Comparison of ENCODE assay signal across 8 cellular contexts in the genomic region with DNA sequence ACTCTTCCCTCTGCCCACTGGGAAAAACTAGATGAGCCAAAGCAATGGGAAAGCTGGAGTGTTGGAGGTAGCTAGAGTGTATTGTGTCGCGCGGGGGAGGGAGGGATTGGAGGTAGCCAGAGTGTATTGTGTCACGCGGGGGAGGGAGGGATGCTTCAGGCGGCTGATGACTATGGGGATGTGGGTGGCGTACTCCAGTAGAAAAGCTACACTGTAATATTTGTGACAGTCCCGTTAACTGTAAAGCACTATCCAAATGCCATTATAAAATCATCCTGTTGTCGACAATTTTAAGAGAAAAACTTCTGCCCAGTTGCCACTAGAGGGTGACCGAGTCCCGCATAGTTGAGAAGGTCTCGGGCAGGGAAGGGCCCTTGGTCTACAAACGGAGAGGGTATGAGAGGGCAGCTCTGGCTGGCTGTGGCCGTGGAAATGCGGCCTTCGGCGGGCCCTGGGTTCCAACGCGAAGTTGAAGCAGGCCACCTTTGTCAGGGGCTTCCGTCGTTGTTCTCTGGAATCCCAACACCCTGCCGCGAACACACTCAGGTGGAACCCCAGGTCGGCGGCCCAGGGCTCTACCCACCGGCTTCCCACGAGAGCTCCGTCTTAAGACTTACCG. TPM values are rescaled to one million over a fixed set of nuclear protein-coding genes. Genes with fewer than 3 reads are reported as not detected.
DNase-seq lines count a peak whose midpoint lies in the region; ATAC-seq and TF ChIP-seq lines count a peak whose summit lies in the region.

No MANE protein-coding gene starts in this region.

- H3K27ac ChIP-seq in OCI-LY1 (ENCODE audit: low read depth, low read length, poor library complexity, severe bottlenecking) (no peak overlapping the region), esophagus muscularis mucosa (replicated peaks in 1 of 4) (no peak overlapping the region)

- H3K36me3 ChIP-seq in OCI-LY1 (ENCODE audit: insufficient read depth, low read length) (no peaks in the 10 kb centered on the region), esophagus muscularis mucosa (no peaks in the 10 kb centered on the region)

- no peaks in the 10 kb centered on the region for H3F3A ChIP-seq in OCI-LY1 (ENCODE audit: insufficient read depth, low read length)

- peaks cover 18 to 19% of the 10 kb centered on the region in 2 donors for H3K27me3 Mint-ChIP-seq in natural killer cell (ENCODE audit: low read depth in 2 of 2)
- peaks cover 29% of the 10 kb centered on the region for H3K27me3 Mint-ChIP-seq in stimulated activated memory B cell treated with anti-CD40 and anti-IgM and Interleukin-4, amounts not matched to agents 10 μg/mL and 1 μg/mL and 100 μg/mL, for 72 hours

- no peak for TF ChIP-seq EP300 in esophagus muscularis mucosa (IDR thresholded peaks at IDR 0.05)

- H3K4me1 Mint-ChIP-seq in natural killer cell, result no peaks in the 10 kb centered on the region
- no peaks in the 10 kb centered on the region for H3K4me1 Mint-ChIP-seq in stimulated activated memory B cell treated with anti-CD40 and anti-IgM and Interleukin-4, amounts not matched to agents 10 μg/mL and 1 μg/mL and 100 μg/mL, for 72 hours

- H4K20me1 ChIP-seq in OCI-LY1 (ENCODE audit: insufficient read depth, low read length), result no peaks in the 10 kb centered on the region

- no peak overlapping the region for H3K9ac ChIP-seq in OCI-LY1 (ENCODE audit: low read length)

- no peak overlapping the region for H3K27ac Mint-ChIP-seq in natural killer cell
- no peak overlapping the region for H3K27ac Mint-ChIP-seq in stimulated activated memory B cell treated with anti-CD40 and anti-IgM and Interleukin-4, amounts not matched to agents 10 μg/mL and 1 μg/mL and 100 μg/mL, for 72 hours

- TF ChIP-seq POLR2A in esophagus muscularis mucosa (IDR thresholded peaks at IDR 0.05; ENCODE audit: low read depth), result no peak

- intact Hi-C loops in esophagus muscularis mucosa (cut with DNase I) (loop anchor here (2.0 to 5.0 kb wide), 2 partner anchors 144 to 275 kb away; a partner anchor contains a TSS), natural killer cell (cut with micrococcal nuclease) (loop anchor here (1.0 kb wide), 3 partner anchors 144 to 277 kb away; no protein-coding TSS in a partner anchor)

- no peaks in the 10 kb centered on the region for H3K36me3 Mint-ChIP-seq in natural killer cell
- H3K36me3 Mint-ChIP-seq in stimulated activated memory B cell treated with anti-CD40 and anti-IgM and Interleukin-4, amounts not matched to agents 10 μg/mL and 1 μg/mL and 100 μg/mL, for 72 hours, result no peaks in the 10 kb centered on the region

- H3K27me3 ChIP-seq in OCI-LY1 (ENCODE audit: insufficient read depth, low read length), result 0 out of 2 replicates have a peak, but pooled peaks cover 2% of the 10 kb centered on the region
- peaks cover 0 to 13% (median 2%) of the 10 kb centered on the region in 4 donors for H3K27me3 ChIP-seq in esophagus muscularis mucosa

- no peaks in the 10 kb centered on the region for H3K9me3 Mint-ChIP-seq in natural killer cell
- no peaks in the 10 kb centered on the region for H3K9me3 Mint-ChIP-seq in stimulated activated memory B cell treated with anti-CD40 and anti-IgM and Interleukin-4, amounts not matched to agents 10 μg/mL and 1 μg/mL and 100 μg/mL, for 72 hours

- no peak overlapping the region for H3K4me3 Mint-ChIP-seq in natural killer cell
- no peak overlapping the region for H3K4me3 Mint-ChIP-seq in stimulated activated memory B cell treated with anti-CD40 and anti-IgM and Interleukin-4, amounts not matched to agents 10 μg/mL and 1 μg/mL and 100 μg/mL, for 72 hours

- H3K79me2 ChIP-seq in OCI-LY1 (ENCODE audit: insufficient read depth, low read length), result no peaks in the 10 kb centered on the region

- TF ChIP-seq CTCF in OCI-LY1 (IDR thresholded peaks at IDR 0.05; ENCODE audit: low read length) (peak; percentile 81), esophagus muscularis mucosa (IDR thresholded peaks at IDR 0.05) (peak; percentile 67 to 84 (median 75)), natural killer cell (IDR thresholded peaks at IDR 0.05) (peak; percentile 90)

- H3K9me3 ChIP-seq in OCI-LY1 (ENCODE audit: low read length), result no peaks in the 10 kb centered on the region
- no peaks in the 10 kb centered on the region for H3K9me3 ChIP-seq in esophagus muscularis mucosa

- peak overlapping the region; percentile 12; the same call in 1 of the 2 replicates for H3K4me2 ChIP-seq in OCI-LY1 (ENCODE audit: low read length)

- ATAC-seq in natural killer cell (peak; percentile 87 to 99 (median 98)), HG03139 (IDR thresholded peaks at IDR 0.05; ENCODE audit: unreplicated experiment) (no peak)
- peak; percentile 82 for ATAC-seq in stimulated activated memory B cell treated with anti-CD40 and anti-IgM and Interleukin-4, amounts not matched to agents 10 μg/mL and 1 μg/mL and 100 μg/mL, for 72 hours

- H3K9me2 ChIP-seq in OCI-LY1 (ENCODE audit: low read depth, low read length), result no peaks in the 10 kb centered on the region

- no peak overlapping the region for H2AFZ ChIP-seq in OCI-LY1 (ENCODE audit: low read length)

- WGBS in esophagus muscularis mucosa, result 34% methylated on average over 28 of the region's 29 CpGs

- H3K4me3 ChIP-seq in OCI-LY1 (ENCODE audit: low read depth, low read length, poor library complexity, severe bottlenecking) (no peak overlapping the region), esophagus muscularis mucosa (no peak overlapping the region)

- DNase-seq in GF-D8 (lab: John Stamatoyannopoulos, UW) (peak; percentile 0), HuH-7 (ENCODE audit: low spot score) (peak; percentile 73), activated T-cell treated with anti-CD3 and anti-CD28 coated beads for 1 hour (ENCODE audit: low read depth) (peak; percentile 69), esophagus muscularis mucosa (ENCODE audit: extremely low spot score) (no peak), natural killer cell (peak; percentile 65)

- H3K4me1 ChIP-seq in OCI-LY1 (ENCODE audit: insufficient read depth, low read length, severe bottlenecking), result no peaks in the 10 kb centered on the region
- peaks cover 0 to 13% (median 11%) of the 10 kb centered on the region in 4 donors for H3K4me1 ChIP-seq in esophagus muscularis mucosa

RNA-seq across cellular contexts. Expression of a gene that starts 15.1 kb away (rescaled TPM):
- total RNA-seq in esophagus muscularis mucosa, result under 1 TPM in 3 of 4 donors, not detected in 1; 0.40 to 0.66 (median 0.65) TPM
- total RNA-seq in natural killer cell, result not detected
